11 cellular contexts compared by ENCODE assay signal in genomic region chr9:6788175-6789016, GRCh38. TPM values are rescaled to one million over a fixed set of nuclear protein-coding genes. Genes with fewer than 3 reads are reported as not detected.
DNase-seq lines count a peak whose midpoint lies in the region; ATAC-seq, FAIRE-seq and TF ChIP-seq lines count a peak whose summit lies in the region.
"Had no signal": no experiment of that assay in that cellular context is flagged by ENCODE, and none has a peak within 500 bp of the region (broad histone marks: within the 10 kb centered on the region; RNA-seq: fewer than 3 reads in every experiment).

No MANE protein-coding gene starts in this region.

- peaks cover 14% of the 10 kb centered on the region for H3K4me1 Mint-ChIP-seq in activated CD4-positive, alpha-beta memory T cell treated with anti-CD3 and anti-CD28 coated beads, Interleukin-2, amount 10 ng/mL, durations not matched to agents 7 days and 5 days
- peaks cover 45% of the 10 kb centered on the region for H3K4me1 Mint-ChIP-seq in activated CD4-positive, alpha-beta memory T cell treated with anti-CD3 and anti-CD28 coated beads for 36 hours (ENCODE audit: low read depth)
- H3K4me1 Mint-ChIP-seq in brain: peaks cover 25% of the 10 kb centered on the region

- H3K9me3 ChIP-seq in kidney (ENCODE audit: control insufficient read depth in 1 of 2, low read length in 2 of 2): no peaks in the 10 kb centered on the region
- H3K9me3 ChIP-seq: neutrophil had no signal

- CTCF ChIA-PET in activated CD4-positive, alpha-beta memory T cell treated with anti-CD3 and anti-CD28 coated beads, Interleukin-2, amount 10 ng/mL, durations not matched to agents 7 days and 5 days (lab: Charles Lee): interaction anchor here (0.7 kb wide), 2 partner anchors 67 to 596 kb away, joined by 3 to 5 read pairs; no protein-coding TSS in a partner anchor
- CTCF ChIA-PET in activated CD4-positive, alpha-beta memory T cell treated with anti-CD3 and anti-CD28 coated beads for 36 hours (lab: Charles Lee): no interaction called here

- H3K4me3 Mint-ChIP-seq in activated CD4-positive, alpha-beta memory T cell treated with anti-CD3 and anti-CD28 coated beads, Interleukin-2, amount 10 ng/mL, durations not matched to agents 7 days and 5 days: no peak overlapping the region
- no peak overlapping the region for H3K4me3 Mint-ChIP-seq in activated CD4-positive, alpha-beta memory T cell treated with anti-CD3 and anti-CD28 coated beads for 36 hours
- H3K4me3 Mint-ChIP-seq in brain: peak overlapping the region in 3 of 5 experiments; percentile 1 to 65 (median 40)

- ATAC-seq in HG03175 (IDR thresholded peaks at IDR 0.05; ENCODE audit: unreplicated experiment) (no peak), HG03097 (IDR thresholded peaks at IDR 0.05; ENCODE audit: low FRiP score, unreplicated experiment) (no peak), HG03460 (IDR thresholded peaks at IDR 0.05; ENCODE audit: unreplicated experiment) (no peak)
- ATAC-seq: activated CD4-positive, CD25-positive, alpha-beta regulatory T cell treated with anti-CD3 and anti-CD28 coated beads, Interleukin-2, amount 50 U/mL, for 24 hours had no signal

- peaks cover 13 to 14% of the 10 kb centered on the region in 2 donors for H3K4me1 ChIP-seq in kidney (ENCODE audit: control insufficient read depth in 1 of 2, insufficient read depth in 1 of 2, low read depth in 1 of 2, low read length in 2 of 2)

- POLR2A ChIA-PET in activated CD4-positive, alpha-beta memory T cell treated with anti-CD3 and anti-CD28 coated beads, Interleukin-2, amount 10 ng/mL, durations not matched to agents 7 days and 5 days (lab: Charles Lee): no interaction called here
- POLR2A ChIA-PET in activated CD4-positive, alpha-beta memory T cell treated with anti-CD3 and anti-CD28 coated beads for 36 hours (lab: Charles Lee): no interaction called here

- H3K4me3 ChIP-seq in kidney (ENCODE audit: low read length in 2 of 2): peak overlapping the region; percentile 19 to 33

- intact Hi-C loops in activated CD4-positive, alpha-beta memory T cell treated with anti-CD3 and anti-CD28 coated beads for 36 hours (cut with micrococcal nuclease): no loop called here
- intact Hi-C loops in kidney (cut with DNase I): no loop called here

- H3K36me3 ChIP-seq in kidney (ENCODE audit: control insufficient read depth in 1 of 2, insufficient read depth in 2 of 2, low read length in 2 of 2): no peaks in the 10 kb centered on the region

- DNase-seq in activated CD4-positive, alpha-beta memory T cell treated with anti-CD3 and anti-CD28 coated beads, Interleukin-2, amount 10 ng/mL, durations not matched to agents 7 days and 5 days: no peak
- no peak for DNase-seq in activated CD4-positive, alpha-beta memory T cell treated with anti-CD3 and anti-CD28 coated beads for 36 hours
- DNase-seq in kidney (no peak), substantia nigra (lab: John Stamatoyannopoulos, UW) (peak in 4 of 49 donors; percentile 6 to 41 (median 12))

- peaks cover 13% of the 10 kb centered on the region for H3K36me3 Mint-ChIP-seq in activated CD4-positive, alpha-beta memory T cell treated with anti-CD3 and anti-CD28 coated beads, Interleukin-2, amount 10 ng/mL, durations not matched to agents 7 days and 5 days (ENCODE audit: low read depth)
- peaks cover 10% of the 10 kb centered on the region for H3K36me3 Mint-ChIP-seq in activated CD4-positive, alpha-beta memory T cell treated with anti-CD3 and anti-CD28 coated beads for 36 hours
- peaks cover 41% of the 10 kb centered on the region for H3K36me3 Mint-ChIP-seq in brain

- no peak overlapping the region for H3K9ac ChIP-seq in kidney (ENCODE audit: low read length in 2 of 2)

- peak overlapping the region; percentile 23 to 49 for H3K27ac ChIP-seq in kidney (ENCODE audit: low read depth in 2 of 2, low read length in 2 of 2)
- peak overlapping the region; percentile 44 for H3K27ac ChIP-seq in substantia nigra (ENCODE audit: low read depth, low read length, poor library complexity, severe bottlenecking)
- H3K27ac ChIP-seq: neutrophil had no signal

- H3K27ac Mint-ChIP-seq in activated CD4-positive, alpha-beta memory T cell treated with anti-CD3 and anti-CD28 coated beads, Interleukin-2, amount 10 ng/mL, durations not matched to agents 7 days and 5 days: peak overlapping the region; percentile 41
- H3K27ac Mint-ChIP-seq in activated CD4-positive, alpha-beta memory T cell treated with anti-CD3 and anti-CD28 coated beads for 36 hours: no peak overlapping the region
- H3K27ac Mint-ChIP-seq in brain: peak overlapping the region in 4 of 5 experiments; percentile 52 to 81 (median 70)

- TF ChIP-seq CTCF in brain (conservative IDR thresholded peaks at IDR 0.05) (no peak), kidney (IDR thresholded peaks at IDR 0.05; ENCODE audit: borderline replicate concordance, extremely low read depth, insufficient read depth) (no peak)

- H3K9me3 Mint-ChIP-seq in activated CD4-positive, alpha-beta memory T cell treated with anti-CD3 and anti-CD28 coated beads, Interleukin-2, amount 10 ng/mL, durations not matched to agents 7 days and 5 days: no peaks in the 10 kb centered on the region
- H3K9me3 Mint-ChIP-seq in activated CD4-positive, alpha-beta memory T cell treated with anti-CD3 and anti-CD28 coated beads for 36 hours: no peaks in the 10 kb centered on the region
- peaks cover 3 to 19% (median 4%) of the 10 kb centered on the region in 5 experiments for H3K9me3 Mint-ChIP-seq in brain

- H3K27me3 Mint-ChIP-seq in activated CD4-positive, alpha-beta memory T cell treated with anti-CD3 and anti-CD28 coated beads, Interleukin-2, amount 10 ng/mL, durations not matched to agents 7 days and 5 days: no peaks in the 10 kb centered on the region
- no peaks in the 10 kb centered on the region for H3K27me3 Mint-ChIP-seq in activated CD4-positive, alpha-beta memory T cell treated with anti-CD3 and anti-CD28 coated beads for 36 hours
- H3K27me3 Mint-ChIP-seq in brain: no peaks in the 10 kb centered on the region

- no peak for FAIRE-seq in kidney (lab: Jason Lieb, UNC)
- FAIRE-seq: A204.1 had no signal

RNA-seq across cellular contexts. Expression of gene KDM4C, which starts 30.6 kb away (rescaled TPM):
- 10 to 100 TPM; 49.4 to 50.0 TPM for total RNA-seq in activated CD4-positive, alpha-beta memory T cell treated with anti-CD3 and anti-CD28 coated beads, Interleukin-2, amount 10 ng/mL, durations not matched to agents 7 days and 5 days
- 10 to 100 TPM; 26.2 to 28.8 TPM for total RNA-seq in activated CD4-positive, alpha-beta memory T cell treated with anti-CD3 and anti-CD28 coated beads for 36 hours
- polyA plus RNA-seq in brain (ENCODE audit: insufficient read depth, low read depth, low replicate concordance) (9.6 TPM), kidney (ENCODE audit: insufficient read depth, low read depth, low replicate concordance) (7.1 TPM)
- total RNA-seq in kidney: 47.1 TPM

Comparison
In these comparisons a context has a peak if more than half of its experiments do, and no peak if none do; other contexts are left out.
1. H3K4me3 Mint-ChIP-seq: peak in brain (3 of 5); none in activated CD4-positive, alpha-beta memory T cell treated with anti-CD3 and anti-CD28 coated beads, Interleukin-2, amount 10 ng/mL, durations not matched to agents 7 days and 5 days (single experiment) and activated CD4-positive, alpha-beta memory T cell treated with anti-CD3 and anti-CD28 coated beads for 36 hours (single experiment).